ENCODE assay signal across 20 cellular contexts in genomic region chr1:54640361-54640760, GRCh38. TPM values are rescaled to one million over a fixed set of nuclear protein-coding genes. Genes with fewer than 3 reads are reported as not detected.
A peak's percentile ranks its signal among the peaks of the same experiment; 100 is the strongest.
DNase-seq lines count a peak whose midpoint lies in the region; ATAC-seq, FAIRE-seq and TF ChIP-seq lines count a peak whose summit lies in the region.
"Had no signal": no experiment of that assay in that cellular context is flagged by ENCODE, and none has a peak within 500 bp of the region (broad histone marks: within the 10 kb centered on the region; RNA-seq: fewer than 3 reads in every experiment).

No MANE protein-coding gene starts in this region.

- DNase-seq in K562 (ENCODE audit: extremely low read depth in 1 of 4, low spot score in 3 of 4) (peak in 1 of 4 experiments; percentile 46), NCI-H2081 (lab: John Stamatoyannopoulos, UW) (no peak), globus pallidus (ENCODE audit: low spot score) (no peak), NOMO-1 treated with DMSO at 0.1 percent for 48 hours (lab: John Stamatoyannopoulos, UW; ENCODE audit: unreplicated experiment) (no peak)
- DNase-seq: BE2C; CD4-positive, alpha-beta memory T cell; DMS153; DMS79 treated with DMSO at 0.1 percent for 48 hours; EL; HCEC 1CT had no signal

- H4K20me1 ChIP-seq in Loucy (ENCODE audit: insufficient read depth, low read length, poor library complexity, severe bottlenecking) (no peaks in the 10 kb centered on the region), K562 (replicated peaks; ENCODE audit: control insufficient read depth, insufficient read depth, low read length) (no peaks in the 10 kb centered on the region)

- 11% methylated on average over 4 of the region's 4 CpGs for WGBS in K562 (ENCODE audit: insufficient coverage, low coverage, missing lambda C conversion rate)

- H3K36me3 ChIP-seq in Loucy (ENCODE audit: insufficient read depth, low read length) (no peaks in the 10 kb centered on the region), K562 (ENCODE audit: control insufficient read depth, insufficient read depth, low read length) (no peaks in the 10 kb centered on the region), mucosa of rectum (ENCODE audit: control insufficient read depth in 2 of 2, insufficient read depth in 2 of 2, low read length in 2 of 2) (no peaks in the 10 kb centered on the region)
- H3K36me3 ChIP-seq: BE2C had no signal

- H3F3A ChIP-seq in Loucy (ENCODE audit: low read depth), result no peaks in the 10 kb centered on the region

- in situ Hi-C loops in K562 (cut with MboI), result no loop called here

- no TSS peak for BruUV-seq in K562 (replicated peaks; lab: Mats Ljungman, UMichigan)

- CTCF ChIA-PET in K562 (lab: Yijun Ruan, JAX; ENCODE audit: low intra/inter-chr PET ratio), result interaction anchor here (0.6 kb wide), 1 partner anchor 726 kb away, joined by 3 read pairs; no protein-coding TSS in a partner anchor

- POLR2A ChIA-PET in K562 (lab: Yijun Ruan, JAX), result interaction anchor here (0.6 to 1.6 kb wide), 5 partner anchors 8 to 22 kb away, joined by 3 to 4 read pairs (median 3); no protein-coding TSS in a partner anchor

- no peaks in the 10 kb centered on the region for H3K9me1 ChIP-seq in K562 (ENCODE audit: control insufficient read depth, insufficient read depth, low read length)

- H3K9ac ChIP-seq in Loucy (ENCODE audit: low read depth, low read length, poor library complexity, severe bottlenecking), result no peak overlapping the region
- H3K9ac ChIP-seq in K562 (ENCODE audit: insufficient read depth in 1 of 2, low read depth in 2 of 2, low read length in 2 of 2), result peak overlapping the region; percentile 1 to 33; a peak in 1 of 4 replicates
- H3K9ac ChIP-seq in mucosa of rectum (ENCODE audit: low read depth in 1 of 2, low read length in 2 of 2), result peak overlapping the region in 1 of 2 donors; percentile 60

- H3K79me2 ChIP-seq in Loucy (ENCODE audit: insufficient read depth, low read length), result no peaks in the 10 kb centered on the region
- no peaks in the 10 kb centered on the region for H3K79me2 ChIP-seq in K562 (ENCODE audit: control insufficient read depth, insufficient read depth, low read length)

- H3K27ac ChIP-seq in K562 (ENCODE audit: extremely low read depth, low read depth, low read length), result no peak overlapping the region
- peak overlapping the region; percentile 89 to 91 for H3K27ac ChIP-seq in mucosa of rectum (ENCODE audit: low read depth in 2 of 2, low read length in 2 of 2)
- H3K27ac ChIP-seq: A549, C4-2B, HL-60 had no signal

- no peak for TF ChIP-seq EP300 in K562 (IDR thresholded peaks at IDR 0.05; ENCODE audit: low read length)

- 0 out of 2 replicates have a peak overlapping the region, but pooled peaks have one; percentile 51 for H2AFZ ChIP-seq in Loucy (ENCODE audit: low read length)
- peak overlapping the region; percentile 86 for H2AFZ ChIP-seq in K562 (ENCODE audit: low read depth, low read length)

- H3K4me3 ChIP-seq in Loucy (ENCODE audit: low read length, poor library complexity, severe bottlenecking) (no peak overlapping the region), K562 (no peak overlapping the region), mucosa of rectum (ENCODE audit: low read length in 2 of 2) (peak overlapping the region in 1 of 2 donors; percentile 5)
- H3K4me3 ChIP-seq: A549 had no signal

- FAIRE-seq in K562 (lab: Jason Lieb, UNC), result peak; percentile 37
- FAIRE-seq: A549, D721Med, G401.6, GM12891 had no signal

- no peak for TF ChIP-seq CTCF in Loucy (conservative IDR thresholded peaks at IDR 0.05; ENCODE audit: low read length)
- TF ChIP-seq CTCF in K562 (IDR thresholded peaks at IDR 0.05 in 2 of 3, conservative IDR thresholded peaks at IDR 0.05 in 1 of 3; ENCODE audit: insufficient read depth in 2 of 3, low read depth in 1 of 3, low read length in 3 of 3), result no peak

- H3K27me3 ChIP-seq in Loucy (ENCODE audit: insufficient read depth, low read length, poor library complexity, severe bottlenecking) (no peaks in the 10 kb centered on the region), K562 (ENCODE audit: control insufficient read depth in 2 of 2, insufficient read depth in 2 of 2, low read length in 2 of 2) (no peaks in the 10 kb centered on the region), mucosa of rectum (ENCODE audit: control insufficient read depth in 2 of 2, insufficient read depth in 2 of 2, low read length in 2 of 2) (no peaks in the 10 kb centered on the region)
- H3K27me3 ChIP-seq: BE2C had no signal

- H3K4me1 ChIP-seq in Loucy (ENCODE audit: insufficient read depth, low read length, poor library complexity, severe bottlenecking) (no peaks in the 10 kb centered on the region), K562 (replicated peaks in 1 of 2; ENCODE audit: control insufficient read depth in 2 of 2, insufficient read depth in 2 of 2, low read length in 2 of 2) (peaks cover 5 to 15% of the 10 kb centered on the region in 2 experiments), mucosa of rectum (ENCODE audit: control insufficient read depth in 2 of 2, insufficient read depth in 2 of 2, low read length in 2 of 2) (peaks cover 18 to 30% of the 10 kb centered on the region in 2 donors)
- H3K4me1 ChIP-seq: A549, BE2C had no signal

- H3K9me3 ChIP-seq in Loucy (ENCODE audit: insufficient read depth, low read depth, low read length) (no peaks in the 10 kb centered on the region; the same call in 1 of the 2 replicates), K562 (replicated peaks; ENCODE audit: control insufficient read depth, insufficient read depth, low read depth, low read length) (no peaks in the 10 kb centered on the region; the same call in 1 of the 2 replicates), mucosa of rectum (ENCODE audit: control insufficient read depth in 2 of 2, low read length in 2 of 2) (peaks cover 5 to 7% of the 10 kb centered on the region in 2 donors)
- H3K9me3 ChIP-seq: BE2C had no signal

- H3K4me2 ChIP-seq in Loucy (ENCODE audit: low read depth, low read length, poor library complexity, severe bottlenecking) (no peak overlapping the region), K562 (ENCODE audit: insufficient read depth, low read length) (no peak overlapping the region; the same call in 1 of the 2 replicates)
- H3K4me2 ChIP-seq: A549 had no signal

- ATAC-seq in K562, result peak; percentile 43; the same call in 2 of the 3 replicates
- ATAC-seq: A549 had no signal

- no peak for TF ChIP-seq RAD21 in K562 (CRISPR knock-in tag; conservative IDR thresholded peaks at IDR 0.05 in 1 of 2, IDR thresholded peaks at IDR 0.05 in 1 of 2)

- H3K9me2 ChIP-seq in Loucy (replicated peaks; ENCODE audit: low read depth, low read length), result no peaks in the 10 kb centered on the region

- intact Hi-C loops in K562 (cut with micrococcal nuclease), result no loop called here

- no peak for TF ChIP-seq POLR2A in K562 (conservative IDR thresholded peaks at IDR 0.05)

TF ChIP-seq in K562, 482 proteins besides CTCF, POLR2A, EP300 and RAD21 (continues in another document):
- TF ChIP-seq ZNF384 (IDR thresholded peaks at IDR 0.05; ENCODE audit: low read depth, low read length) (0 out of 2 replicates have a peak, but pooled peaks have one; percentile 10), BMI1 (IDR thresholded peaks at IDR 0.05; ENCODE audit: low read length) (no peak), BRF2 (IDR thresholded peaks at IDR 0.05; ENCODE audit: borderline replicate concordance, insufficient read depth, insufficient read length) (no peak)

RNA-seq across cellular contexts. Expression of gene MROH7, which starts 1.2 kb away (rescaled TPM):
- total RNA-seq in K562 (2011; cell fraction: chromatin; rRNA removed; ENCODE audit: low replicate concordance), result not detected in 2 replicates
- not detected in 2 replicates for total RNA-seq in K562 (2011; cell fraction: nucleolus; rRNA removed)
- total RNA-seq in K562 (2011; cell fraction: nucleoplasm; rRNA removed), result not detected in 2 replicates
- not detected in 2 replicates for total RNA-seq in K562 (2014; rRNA removed)
- total RNA-seq in K562 (2014; rRNA removed; fragmentation: Illumina TruSeq; extraction: Trizol), result not detected in 2 replicates
- not detected in 2 replicates for total RNA-seq in K562 (2015; rRNA removed; fragmentation: Illumina TruSeq; extraction: Trizol)
- not detected in 2 replicates for total RNA-seq in K562 (2021)
- polyA plus RNA-seq in K562 (2011; rRNA removed), result 0.03 TPM in 1 of 2 replicates, not detected in the other
- polyA plus RNA-seq in K562 (2011; cell fraction: cytosol; rRNA removed), result 0.01 TPM in 1 of 2 replicates, not detected in the other
- 0.48 TPM in 1 of 2 replicates, not detected in the other for polyA plus RNA-seq in K562 (2011; cell fraction: nucleus; rRNA removed)
- 0.04 TPM in 1 of 2 replicates, not detected in the other for polyA plus RNA-seq in K562 (2012)
- not detected in 2 replicates for polyA plus RNA-seq in K562 (2014; fragmentation: Illumina TruSeq; extraction: Trizol)
- polyA plus RNA-seq in K562 (2014; fragmentation: Nextera tagmentation; extraction: Ambion mirVana), result not detected
- not detected in 2 replicates for polyA plus RNA-seq in K562 (2014; rRNA removed)
- polyA minus RNA-seq in K562 (2011; rRNA and poly(A)+ RNA removed), result 0.24 TPM in 1 of 2 replicates, not detected in the other
- polyA minus RNA-seq in K562 (2011; cell fraction: cytosol; rRNA and poly(A)+ RNA removed), result not detected in 2 replicates
- polyA minus RNA-seq in K562 (2011; cell fraction: nucleus; rRNA and poly(A)+ RNA removed), result 0.33 TPM in 1 of 2 replicates, not detected in the other
- total RNA-seq: H4 had no signal
- polyA plus RNA-seq: A549; AG04450; CD4-positive, alpha-beta memory T cell had no signal

RNA-seq across cellular contexts. Expression of gene FAM151A, which starts 17.0 kb away (rescaled TPM):
- total RNA-seq in K562 (2011; cell fraction: chromatin; rRNA removed; ENCODE audit: low replicate concordance), result not detected in 2 replicates
- total RNA-seq in K562 (2011; cell fraction: nucleolus; rRNA removed), result not detected in 2 replicates
- total RNA-seq in K562 (2011; cell fraction: nucleoplasm; rRNA removed), result not detected in 2 replicates
- total RNA-seq in K562 (2014; rRNA removed), result not detected in 2 replicates
- total RNA-seq in K562 (2014; rRNA removed; fragmentation: Illumina TruSeq; extraction: Trizol), result not detected in 2 replicates
- total RNA-seq in K562 (2015; rRNA removed; fragmentation: Illumina TruSeq; extraction: Trizol), result not detected in 2 replicates
- total RNA-seq in K562 (2021), result not detected in 2 replicates
- polyA plus RNA-seq in K562 (2011; rRNA removed), result not detected in 2 replicates
- 0.04 TPM in 1 of 2 replicates, not detected in the other for polyA plus RNA-seq in K562 (2011; cell fraction: cytosol; rRNA removed)
- not detected in 2 replicates for polyA plus RNA-seq in K562 (2011; cell fraction: nucleus; rRNA removed)
- not detected in 2 replicates for polyA plus RNA-seq in K562 (2012)
- not detected in 2 replicates for polyA plus RNA-seq in K562 (2014; fragmentation: Illumina TruSeq; extraction: Trizol)
- polyA plus RNA-seq in K562 (2014; fragmentation: Nextera tagmentation; extraction: Ambion mirVana), result not detected
- polyA plus RNA-seq in K562 (2014; rRNA removed), result not detected in 2 replicates
- not detected in 2 replicates for polyA minus RNA-seq in K562 (2011; rRNA and poly(A)+ RNA removed)
- polyA minus RNA-seq in K562 (2011; cell fraction: cytosol; rRNA and poly(A)+ RNA removed), result not detected in 2 replicates
- not detected in 2 replicates for polyA minus RNA-seq in K562 (2011; cell fraction: nucleus; rRNA and poly(A)+ RNA removed)
- total RNA-seq: CD4-positive, alpha-beta memory T cell; H4 had no signal
- polyA plus RNA-seq: A549; AG04450; CD4-positive, alpha-beta memory T cell had no signal
